1 cellular context compared by ENCODE assay signal in the genomic region with DNA sequence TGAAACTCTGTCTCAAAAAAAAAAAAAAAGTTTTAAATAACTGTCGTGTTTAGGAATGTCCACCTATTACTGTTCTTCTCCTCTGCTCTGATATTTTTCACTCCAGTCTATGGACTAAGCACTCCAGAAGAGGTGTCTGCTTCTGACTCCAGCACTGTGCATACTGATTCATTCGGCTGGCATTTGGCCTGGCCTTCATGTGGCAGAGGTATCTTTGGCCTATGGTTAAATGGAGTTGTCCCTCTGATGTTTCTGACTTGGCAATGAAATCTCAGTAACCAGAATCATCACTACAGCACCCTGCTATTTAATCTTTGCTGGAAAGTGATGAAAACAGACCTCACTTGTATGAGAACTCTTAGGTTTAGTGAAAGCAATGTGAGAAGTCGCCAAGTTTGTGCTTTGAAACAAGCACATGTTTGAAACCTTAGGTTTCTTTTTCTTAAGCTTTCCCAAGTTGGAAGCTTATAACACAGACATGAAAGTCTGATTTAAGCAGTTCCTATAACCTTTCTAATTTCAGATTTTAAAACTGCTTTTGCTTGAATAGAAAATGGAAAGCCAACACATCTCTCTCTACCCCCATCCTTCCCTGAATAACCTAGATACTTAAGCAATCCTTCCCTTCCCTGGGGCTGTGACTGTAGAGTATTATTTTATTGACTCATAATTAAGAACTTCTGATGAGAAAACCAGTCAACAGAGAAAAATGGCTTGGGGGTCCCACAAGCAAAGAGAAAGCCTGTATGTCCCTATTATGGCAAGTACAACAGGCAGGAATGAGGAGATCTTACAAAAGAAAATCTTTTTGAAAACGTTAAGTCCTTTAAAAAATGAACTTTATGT.
TF ChIP-seq lines count a peak whose summit lies in the region.

No MANE protein-coding gene starts in this region.

TF ChIP-seq in GM23338, 12 proteins besides CTCF, POLR2A, EP300 and RAD21 (continued from another document):
- TF ChIP-seq EZH2 (IDR thresholded peaks at IDR 0.05; ENCODE audit: low read depth, unreplicated experiment) (no peak), ZNF462 (CRISPR knock-in tag; IDR thresholded peaks at IDR 0.05) (no peak), JUNB (IDR thresholded peaks at IDR 0.05; ENCODE audit: unreplicated experiment) (no peak)
